In the genomic region with DNA sequence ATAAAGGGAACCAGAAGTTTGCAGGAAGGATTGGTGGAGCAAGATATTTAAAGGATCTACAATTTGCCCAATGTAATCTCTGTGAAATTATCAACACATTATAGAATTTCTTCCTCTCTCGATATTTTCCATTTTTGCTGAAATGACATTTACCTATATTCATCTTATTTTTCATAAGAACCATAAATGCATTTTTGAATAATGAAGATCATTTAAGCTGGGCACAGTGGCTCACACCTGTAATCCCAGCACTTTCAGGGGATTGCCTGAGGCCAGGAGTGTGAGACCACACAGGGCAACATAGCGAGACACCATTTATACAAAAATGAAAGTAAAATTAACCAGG, we compare ENCODE assay signal across 22 cellular contexts. TPM values are rescaled to one million over a fixed set of nuclear protein-coding genes. Genes with fewer than 3 reads are reported as not detected.
DNase-seq lines count a peak whose midpoint lies in the region; ATAC-seq, FAIRE-seq and TF ChIP-seq lines count a peak whose summit lies in the region.
"Had no signal": no experiment of that assay in that cellular context is flagged by ENCODE, and none has a peak within 500 bp of the region (broad histone marks: within the 10 kb centered on the region; RNA-seq: fewer than 3 reads in every experiment).

No MANE protein-coding gene starts in this region.

- no peak for TF ChIP-seq RAD21 in HepG2 (CRISPR knock-in tag; IDR thresholded peaks at IDR 0.05)
- TF ChIP-seq RAD21 in K562 (CRISPR knock-in tag; conservative IDR thresholded peaks at IDR 0.05 in 1 of 2, IDR thresholded peaks at IDR 0.05 in 1 of 2): no peak

- intact Hi-C loops in HepG2 (cut with micrococcal nuclease; ENCODE audit: unreplicated experiment): no loop called here
- intact Hi-C loops in right lobe of liver (cut with DNase I): no loop called here
- intact Hi-C loops in K562 (cut with micrococcal nuclease): no loop called here
- intact Hi-C loops in transverse colon (cut with DNase I; ENCODE audit: low total_unique reads): no loop called here
- intact Hi-C loops in sciatic nerve (cut with DNase I): no loop called here
- intact Hi-C loops in gastrocnemius medialis (cut with DNase I; ENCODE audit: low total_unique reads): no loop called here

- no peak overlapping the region for H3K4me2 ChIP-seq in HepG2 (ENCODE audit: low read depth, low read length)
- H3K4me2 ChIP-seq in K562 (ENCODE audit: insufficient read depth, low read length): no peak overlapping the region
- H3K4me2 ChIP-seq in hepatocyte: peak overlapping the region; percentile 12
- H3K4me2 ChIP-seq: KMS-11 had no signal

- ATAC-seq in HepG2: no peak
- no peak for ATAC-seq in right lobe of liver
- no peak for ATAC-seq in K562
- no peak for ATAC-seq in sciatic nerve
- no peak for ATAC-seq in gastrocnemius medialis
- ATAC-seq: HCT116 had no signal

- H3K9ac ChIP-seq in HepG2 (ENCODE audit: insufficient read depth, low read depth, low read length) (no peak overlapping the region), K562 (ENCODE audit: insufficient read depth in 1 of 2, low read depth in 2 of 2, low read length in 2 of 2) (no peak overlapping the region)
- H3K9ac ChIP-seq: KMS-11 had no signal

- H3K4me1 ChIP-seq in HepG2 (ENCODE audit: insufficient read depth, low read length): no peaks in the 10 kb centered on the region
- peaks cover 0 to 5% (median 3%) of the 10 kb centered on the region in 4 donors for H3K4me1 ChIP-seq in right lobe of liver
- H3K4me1 ChIP-seq in K562 (replicated peaks in 1 of 2; ENCODE audit: control insufficient read depth in 2 of 2, insufficient read depth in 2 of 2, low read length in 2 of 2): peaks cover 0 to 24% of the 10 kb centered on the region in 2 experiments; a peak in 4 of 5 replicates
- H3K4me1 ChIP-seq in hepatocyte (ENCODE audit: insufficient read depth): peaks cover 31% of the 10 kb centered on the region
- peaks cover 7 to 47% (median 29%) of the 10 kb centered on the region in 4 donors for H3K4me1 ChIP-seq in transverse colon
- H3K4me1 ChIP-seq in gastrocnemius medialis: peaks cover 0 to 5% of the 10 kb centered on the region in 2 donors

- H4K20me1 ChIP-seq in HepG2 (ENCODE audit: insufficient read depth, low read length) (no peaks in the 10 kb centered on the region), K562 (replicated peaks; ENCODE audit: control insufficient read depth, insufficient read depth, low read length) (no peaks in the 10 kb centered on the region), hepatocyte (ENCODE audit: insufficient read depth, poor library complexity, severe bottlenecking) (no peaks in the 10 kb centered on the region)

- CTCF ChIA-PET in HepG2 (lab: Yijun Ruan, JAX; ENCODE audit: low intra/inter-chr PET ratio, low total read pairs) (no interaction called here), K562 (lab: Yijun Ruan, JAX; ENCODE audit: low intra/inter-chr PET ratio) (no interaction called here)

- TF ChIP-seq CTCF in HepG2 (CRISPR knock-in tag; IDR thresholded peaks at IDR 0.05) (no peak), right lobe of liver (IDR thresholded peaks at IDR 0.05) (no peak), K562 (IDR thresholded peaks at IDR 0.05 in 2 of 3, conservative IDR thresholded peaks at IDR 0.05 in 1 of 3; ENCODE audit: insufficient read depth in 2 of 3, low read depth in 1 of 3, low read length in 3 of 3) (no peak), hepatocyte (IDR thresholded peaks at IDR 0.05; ENCODE audit: poor library complexity) (no peak), transverse colon (IDR thresholded peaks at IDR 0.05) (no peak), gastrocnemius medialis (IDR thresholded peaks at IDR 0.05 in 4 of 5, conservative IDR thresholded peaks at IDR 0.05 in 1 of 5) (no peak)

- TF ChIP-seq POLR2A in HepG2 (IDR thresholded peaks at IDR 0.05; ENCODE audit: insufficient read depth in 1 of 2, low read depth in 2 of 2, low read length in 2 of 2): no peak
- TF ChIP-seq POLR2A in right lobe of liver (IDR thresholded peaks at IDR 0.05): no peak
- TF ChIP-seq POLR2A in K562 (conservative IDR thresholded peaks at IDR 0.05): no peak
- TF ChIP-seq POLR2A in transverse colon (IDR thresholded peaks at IDR 0.05): no peak
- no peak for TF ChIP-seq POLR2A in gastrocnemius medialis (IDR thresholded peaks at IDR 0.05)

- H3K9me2 ChIP-seq in hepatocyte (replicated peaks; ENCODE audit: insufficient read depth): no peaks in the 10 kb centered on the region

- in situ Hi-C loops in HepG2 (cut with HindIII; ENCODE audit: extremely low pct_ligation_motif_present, low pct_unique_long_range_greater_than_20kb) (no loop called here), K562 (cut with MboI) (no loop called here), transverse colon (cut with MboI; ENCODE audit: low pct_ligation_motif_present in 1 of 4, low pct_unique_long_range_greater_than_20kb in 1 of 4, low sequenced_read_pairs in 3 of 4) (no loop called here), gastrocnemius medialis (cut with MboI; ENCODE audit: low sequenced_read_pairs in 4 of 4) (no loop called here)

- H3K27me3 ChIP-seq in HepG2 (ENCODE audit: control insufficient read depth in 1 of 2, insufficient read depth in 2 of 2, low read length in 2 of 2): no peaks in the 10 kb centered on the region; a peak in 1 of 5 replicates
- no peaks in the 10 kb centered on the region for H3K27me3 ChIP-seq in right lobe of liver
- no peaks in the 10 kb centered on the region for H3K27me3 ChIP-seq in K562 (ENCODE audit: control insufficient read depth in 2 of 2, insufficient read depth in 2 of 2, low read length in 2 of 2)
- H3K27me3 ChIP-seq in hepatocyte: no peaks in the 10 kb centered on the region
- H3K27me3 ChIP-seq in transverse colon: no peaks in the 10 kb centered on the region
- no peaks in the 10 kb centered on the region for H3K27me3 ChIP-seq in gastrocnemius medialis
- H3K27me3 ChIP-seq: Peyer's patch had no signal

- TF ChIP-seq EP300 in HepG2 (IDR thresholded peaks at IDR 0.05; ENCODE audit: low read depth in 2 of 2, low read length in 2 of 2) (no peak), HepG2 (CRISPR knock-in tag; IDR thresholded peaks at IDR 0.05; ENCODE audit: borderline replicate concordance) (no peak), K562 (IDR thresholded peaks at IDR 0.05; ENCODE audit: low read length) (no peak), transverse colon (IDR thresholded peaks at IDR 0.05; ENCODE audit: low read depth) (no peak)

- POLR2A ChIA-PET in HepG2 (lab: Yijun Ruan, JAX) (no interaction called here), K562 (lab: Yijun Ruan, JAX) (no interaction called here)

- no peak for DNase-seq in HepG2 (ENCODE audit: low spot score)
- no peak for DNase-seq in right lobe of liver
- no peak for DNase-seq in K562 (ENCODE audit: extremely low read depth in 1 of 4, low spot score in 3 of 4)
- no peak for DNase-seq in hepatocyte (ENCODE audit: low spot score)
- no peak for DNase-seq in transverse colon
- DNase-seq in sciatic nerve (ENCODE audit: low spot score): no peak
- DNase-seq in activated CD4-positive, alpha-beta T cell treated with anti-CD3 and anti-CD28 coated beads for 4 hours: no peak
- no peak for DNase-seq in gastrocnemius medialis
- DNase-seq: ACHN, MM.1S, NCI-H1048, NCI-H1417, NCI-H1694, NCI-H2029 treated with DMSO at 0.1 percent for 48 hours, NCI-H526, Peyer's patch, SHP77 treated with DMSO at 0.1 percent for 48 hours had no signal

- H3K4me3 ChIP-seq in HepG2 (replicated peaks in 1 of 3; ENCODE audit: insufficient read depth in 1 of 3, low read depth in 2 of 3, low read length in 3 of 3) (no peak overlapping the region), right lobe of liver (no peak overlapping the region), K562 (no peak overlapping the region), hepatocyte (no peak overlapping the region), transverse colon (no peak overlapping the region), gastrocnemius medialis (no peak overlapping the region)
- H3K4me3 ChIP-seq: Peyer's patch, SK-N-MC had no signal

- WGBS in HepG2 (ENCODE audit: low lambda C conversion rate): 9% methylated on average over 2 of the region's 2 CpGs
- WGBS in right lobe of liver (ENCODE audit: insufficient coverage, low coverage, low lambda C conversion rate, missing lambda C conversion rate): 36% methylated on average over 2 of the region's 2 CpGs
- 75% methylated on average over 2 of the region's 2 CpGs for WGBS in K562 (ENCODE audit: insufficient coverage, low coverage, missing lambda C conversion rate)
- WGBS in hepatocyte (ENCODE audit: low lambda C conversion rate, missing lambda C conversion rate): 40% methylated on average over 2 of the region's 2 CpGs
- WGBS in transverse colon (ENCODE audit: low coverage in 1 of 2), 2 donors: 34 to 75% methylated on average over 2 of the region's 2 CpGs

- no peak for FAIRE-seq in HepG2 (lab: Jason Lieb, UNC)
- FAIRE-seq in K562 (lab: Jason Lieb, UNC): no peak
- FAIRE-seq: GM19239 had no signal

- H2AFZ ChIP-seq in HepG2 (ENCODE audit: low read length): no peak overlapping the region
- H2AFZ ChIP-seq in K562 (ENCODE audit: low read depth, low read length): no peak overlapping the region
- no peak overlapping the region for H2AFZ ChIP-seq in hepatocyte

- no peaks in the 10 kb centered on the region for H3K9me1 ChIP-seq in K562 (ENCODE audit: control insufficient read depth, insufficient read depth, low read length)

- no TSS peak for BruUV-seq in HepG2 (replicated peaks; lab: Mats Ljungman, UMichigan)
- BruUV-seq in K562 (replicated peaks; lab: Mats Ljungman, UMichigan): no TSS peak

- H3K36me3 ChIP-seq in HepG2 (replicated peaks in 1 of 2; ENCODE audit: control insufficient read depth in 1 of 2, insufficient read depth in 2 of 2, low read length in 2 of 2) (no peaks in the 10 kb centered on the region), right lobe of liver (no peaks in the 10 kb centered on the region), K562 (ENCODE audit: control insufficient read depth, insufficient read depth, low read length) (no peaks in the 10 kb centered on the region), hepatocyte (replicated peaks; ENCODE audit: insufficient read depth, low read depth) (no peaks in the 10 kb centered on the region), transverse colon (no peaks in the 10 kb centered on the region), gastrocnemius medialis (no peaks in the 10 kb centered on the region)
- H3K36me3 ChIP-seq: Peyer's patch had no signal

- H3K27ac ChIP-seq in HepG2 (ENCODE audit: extremely low read length, insufficient read depth, low read length) (no peak overlapping the region), right lobe of liver (peak overlapping the region in 1 of 3 donors; percentile 17), K562 (ENCODE audit: extremely low read depth, low read depth, low read length) (no peak overlapping the region), hepatocyte (peak overlapping the region; percentile 71), transverse colon (peak overlapping the region; percentile 24 to 57 (median 40)), gastrocnemius medialis (no peak overlapping the region)
- H3K27ac ChIP-seq: 22Rv1, KMS-11, SK-N-MC had no signal

- H3K9me3 ChIP-seq in HepG2 (ENCODE audit: low read length): peaks cover 10% of the 10 kb centered on the region; the same call in 1 of the 2 replicates
- no peaks in the 10 kb centered on the region for H3K9me3 ChIP-seq in right lobe of liver
- peaks cover 4% of the 10 kb centered on the region for H3K9me3 ChIP-seq in K562 (replicated peaks; ENCODE audit: control insufficient read depth, insufficient read depth, low read depth, low read length)
- peaks cover 9% of the 10 kb centered on the region for H3K9me3 ChIP-seq in hepatocyte (ENCODE audit: low read depth)
- peaks cover 0 to 11% of the 10 kb centered on the region in 2 donors for H3K9me3 ChIP-seq in transverse colon
- peaks cover 0 to 7% (median 4%) of the 10 kb centered on the region in 3 donors for H3K9me3 ChIP-seq in gastrocnemius medialis

- no peaks in the 10 kb centered on the region for H3K79me2 ChIP-seq in HepG2 (ENCODE audit: insufficient read depth, low read length)
- H3K79me2 ChIP-seq in K562 (ENCODE audit: control insufficient read depth, insufficient read depth, low read length): no peaks in the 10 kb centered on the region
- H3K79me2 ChIP-seq in hepatocyte: no peaks in the 10 kb centered on the region

RNA-seq across cellular contexts. Expression of gene CCDC71L, which starts 37.7 kb away (rescaled TPM):
- total RNA-seq in HepG2 (2016; rRNA removed; fragmentation: Illumina TruSeq; extraction: Trizol) (0.02 TPM in 1 of 2 replicates, not detected in the other), right lobe of liver (10 to 100 TPM in 5 of 6 experiments, 1 to 10 TPM in 1; 8.6 to 45.7 (median 22.6) TPM), K562 (2014; rRNA removed) (78.7 and 83.9 TPM in 2 replicates), K562 (2014; rRNA removed; fragmentation: Illumina TruSeq; extraction: Trizol) (26.2 and 32.8 TPM in 2 replicates), K562 (2015; rRNA removed; fragmentation: Illumina TruSeq; extraction: Trizol) (21.3 and 22.2 TPM in 2 replicates), K562 (2021) (96.1 and 108 TPM in 2 replicates), hepatocyte (17.1 and 24.3 TPM in 2 replicates), transverse colon (10 to 100 TPM; 23.6 to 49.7 (median 27.8) TPM), sciatic nerve (21.5 TPM), gastrocnemius medialis (1 to 10 TPM; 4.4 to 7.0 (median 5.7) TPM)
- not detected in 2 replicates for total RNA-seq in HepG2 (2016; cell fraction: cytosol; rRNA removed; fragmentation: Illumina TruSeq; extraction: Trizol; ENCODE audit: low read depth)
- total RNA-seq in HepG2 (2016; cell fraction: insoluble cytoplasmic fraction; rRNA removed; fragmentation: Illumina TruSeq; extraction: Trizol): not detected in 2 replicates
- total RNA-seq in HepG2 (2016; cell fraction: membrane; rRNA removed; fragmentation: Illumina TruSeq; extraction: Trizol): 0.06 TPM in 1 of 2 replicates, not detected in the other
- total RNA-seq in HepG2 (2016; cell fraction: nucleus; rRNA removed; fragmentation: Illumina TruSeq; extraction: Trizol): not detected in 2 replicates
- polyA plus RNA-seq in HepG2 (2011; rRNA removed) (0.04 TPM in 1 of 2 replicates, not detected in the other), K562 (2011; rRNA removed) (16.0 and 25.4 TPM in 2 replicates), K562 (2014; fragmentation: Illumina TruSeq; extraction: Trizol) (23.2 and 39.7 TPM in 2 replicates), K562 (2014; fragmentation: Nextera tagmentation; extraction: Ambion mirVana) (1 to 10 TPM; 5.7 to 7.7 TPM), K562 (2014; rRNA removed) (59.1 and 61.3 TPM in 2 replicates), hepatocyte (14.8 and 17.0 TPM in 2 replicates)
- 0.03 and 0.04 TPM in 2 replicates for polyA plus RNA-seq in HepG2 (2011; cell fraction: cytosol; rRNA removed)
- 0.10 TPM in 1 of 2 replicates, not detected in the other for polyA plus RNA-seq in HepG2 (2011; cell fraction: nucleus; rRNA removed)
- not detected in 2 replicates for polyA plus RNA-seq in HepG2 (2012)
- polyA plus RNA-seq in HepG2 (2016; cell fraction: cytosol; fragmentation: Illumina TruSeq; extraction: Trizol; ENCODE audit: low read depth): not detected in 2 replicates
- polyA plus RNA-seq in HepG2 (2016; cell fraction: insoluble cytoplasmic fraction; fragmentation: Illumina TruSeq; extraction: Trizol; ENCODE audit: low read depth): not detected in 2 replicates
- not detected in 2 replicates for polyA plus RNA-seq in HepG2 (2016; cell fraction: membrane; fragmentation: Illumina TruSeq; extraction: Trizol; ENCODE audit: low read depth)
- polyA plus RNA-seq in HepG2 (2016; cell fraction: nucleus; fragmentation: Illumina TruSeq; extraction: Trizol; ENCODE audit: insufficient read depth, low read depth): not detected in 2 replicates
- polyA minus RNA-seq in HepG2 (2011; rRNA and poly(A)+ RNA removed; ENCODE audit: low replicate concordance): 2.9 TPM in 1 of 2 replicates, not detected in the other
- not detected in 2 replicates for polyA minus RNA-seq in HepG2 (2011; cell fraction: cytosol; rRNA and poly(A)+ RNA removed)
- 0.13 TPM in 1 of 2 replicates, not detected in the other for polyA minus RNA-seq in HepG2 (2011; cell fraction: nucleus; rRNA and poly(A)+ RNA removed)
- total RNA-seq in K562 (2011; cell fraction: chromatin; rRNA removed; ENCODE audit: low replicate concordance): 17.4 and 20.0 TPM in 2 replicates
- total RNA-seq in K562 (2011; cell fraction: nucleolus; rRNA removed): 19.7 and 20.5 TPM in 2 replicates
- 23.1 and 28.9 TPM in 2 replicates for total RNA-seq in K562 (2011; cell fraction: nucleoplasm; rRNA removed)
- 20.8 and 43.7 TPM in 2 replicates for polyA plus RNA-seq in K562 (2011; cell fraction: cytosol; rRNA removed)
- polyA plus RNA-seq in K562 (2011; cell fraction: nucleus; rRNA removed): 17.5 and 23.9 TPM in 2 replicates
- 59.3 and 80.9 TPM in 2 replicates for polyA plus RNA-seq in K562 (2012)
- 11.8 and 13.3 TPM in 2 replicates for polyA minus RNA-seq in K562 (2011; rRNA and poly(A)+ RNA removed)
- polyA minus RNA-seq in K562 (2011; cell fraction: cytosol; rRNA and poly(A)+ RNA removed): 14.5 and 18.4 TPM in 2 replicates
- polyA minus RNA-seq in K562 (2011; cell fraction: nucleus; rRNA and poly(A)+ RNA removed): 16.4 and 23.1 TPM in 2 replicates

Comparison
In these comparisons a context has a peak if more than half of its experiments do, and no peak if none do; other contexts are left out.
1. H3K27ac ChIP-seq: peak in hepatocyte (single experiment) and transverse colon (4 of 4); none in HepG2 (single experiment), K562 (single experiment) and gastrocnemius medialis (0 of 4).
2. Of the 241 proteins assayed by ChIP-seq in both HepG2 and K562: peak only in HepG2: none; only in K562: MAFG; in both: MAFF and MAFK; in neither: 238.